In genomic region chr1:17777818-17778217, GRCh38 we compare ENCODE assay signal across 6 cellular contexts. TPM values are rescaled to one million over a fixed set of nuclear protein-coding genes. Genes with fewer than 3 reads are reported as not detected.
"Had no signal": no experiment of that assay in that cellular context is flagged by ENCODE, and none has a peak within 500 bp of the region (broad histone marks: within the 10 kb centered on the region; RNA-seq: fewer than 3 reads in every experiment).

No MANE protein-coding gene starts in this region.

- H3K36me3 Mint-ChIP-seq: IgD-negative memory B cell had no signal

- H3K4me3 ChIP-seq: K562 had no signal

- H3K27ac ChIP-seq: HL-60 had no signal

- H3K4me1 Mint-ChIP-seq: IgD-negative memory B cell had no signal

- H3K27ac Mint-ChIP-seq: IgD-negative memory B cell had no signal

- H3K9me3 Mint-ChIP-seq: IgD-negative memory B cell had no signal

- DNase-seq: IMR-90, KBM-7 had no signal

- ATAC-seq: HepG2, K562 had no signal

RNA-seq across cellular contexts. Expression of gene ACTL8, which starts 22.7 kb away (rescaled TPM):
- polyA plus RNA-seq: IgD-negative memory B cell had no signal
